Comparison of ENCODE assay signal across 27 cellular contexts in the genomic region with DNA sequence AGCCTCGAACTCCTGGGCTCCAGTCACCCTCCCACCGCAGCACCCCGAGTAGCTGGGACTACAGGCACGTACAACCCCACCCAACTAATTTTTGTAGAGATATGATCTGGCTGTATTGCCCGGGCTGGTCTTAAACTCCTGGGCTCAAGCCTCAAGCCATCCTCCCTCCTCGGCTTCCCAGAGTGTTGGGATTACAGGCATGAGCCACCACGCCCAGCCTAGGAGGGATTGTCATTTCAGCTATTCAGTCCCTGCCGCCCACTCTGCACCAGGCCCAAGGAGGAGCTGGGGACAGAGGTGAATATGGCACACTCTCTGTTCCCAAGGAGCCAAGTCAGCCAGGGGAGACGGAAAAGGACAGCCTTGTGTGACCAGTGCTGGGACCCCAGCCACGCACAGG.
"Had no signal": no experiment of that assay in that cellular context is flagged by ENCODE, and none has a peak within 500 bp of the region (broad histone marks: within the 10 kb centered on the region; RNA-seq: fewer than 3 reads in every experiment).

No MANE protein-coding gene starts in this region.

- H3K27ac ChIP-seq: esophagus squamous epithelium, left lung, ovary, thyroid gland, upper lobe of right lung had no signal

- DNase-seq: activated CD4-positive, alpha-beta memory T cell treated with anti-CD3 and anti-CD28 coated beads, Interleukin-2, amount 10 ng/mL, durations not matched to agents 7 days and 5 days; activated CD4-positive, alpha-beta T cell treated with anti-CD3 and anti-CD28 coated beads for 1 hour; activated CD4-positive, alpha-beta T cell treated with anti-CD3 and anti-CD28 coated beads, Interleukin-2, amount 10 ng/mL, durations not matched to agents 7 days and 5 days; activated CD8-positive, alpha-beta memory T cell treated with anti-CD3 and anti-CD28 coated beads, Interleukin-2, amount 50 U/mL, for 48 hours; activated gamma-delta T cell; activated naive CD4-positive, alpha-beta T cell treated with anti-CD3 and anti-CD28 coated beads, Interleukin-2, amount 10 ng/mL, durations not matched to agents 7 days and 5 days; activated naive CD8-positive, alpha-beta T cell treated with anti-CD3 and anti-CD28 coated beads, Interleukin-2, amount 50 U/mL, for 24 hours; activated T-cell treated with anti-CD3 and anti-CD28 coated beads, Interleukin-2, amount 50 U/mL, for 24 hours; anterior cingulate cortex; esophagus squamous epithelium; mucosa of descending colon; naive B cell; nephron progenitor cell; ovary; small intestine; stimulated activated CD4-positive, alpha-beta T cell treated with anti-CD3 and anti-CD28 coated beads, Interleukin-4, amount 100 ng/mL, for 4 hours; stimulated activated CD8-positive, alpha-beta memory T cell treated with anti-CD3 and anti-CD28 coated beads, Interleukin-4, amount 100 ng/mL, for 48 hours; stimulated activated naive CD8-positive, alpha-beta T cell treated with anti-CD3 and anti-CD28 coated beads, Interleukin-15, amount 100 ng/mL, for 72 hours; T-helper 17 cell; T1000; thyroid gland; upper lobe of right lung had no signal

- ATAC-seq: activated naive CD8-positive, alpha-beta T cell treated with anti-CD3 and anti-CD28 coated beads, Interleukin-2, amount 50 U/mL, for 24 hours; left lung; mucosa of descending colon; sciatic nerve; stimulated activated memory B cell treated with anti-CD40 and anti-IgM and Interleukin-4, amounts not matched to agents 10 μg/mL and 1 μg/mL and 100 μg/mL, for 72 hours; stimulated activated naive CD8-positive, alpha-beta T cell treated with anti-CD3 and anti-CD28 coated beads, Interleukin-15, amount 100 ng/mL, for 72 hours; T-helper 17 cell; upper lobe of right lung; WTC11 had no signal

- H3K4me1 ChIP-seq: left lung, thyroid gland, upper lobe of right lung had no signal

- H3K9me3 ChIP-seq: esophagus squamous epithelium, left lung, mucosa of descending colon, ovary, thyroid gland, upper lobe of right lung had no signal

- H3K36me3 ChIP-seq: esophagus squamous epithelium, left lung, ovary, thyroid gland, upper lobe of right lung had no signal

- H3K27me3 ChIP-seq: esophagus squamous epithelium, ovary, thyroid gland, upper lobe of right lung had no signal

- H3K4me3 ChIP-seq: esophagus squamous epithelium, left lung, lung, mucosa of descending colon, ovary, thyroid gland, upper lobe of right lung had no signal
